21 cellular contexts compared by ENCODE assay signal in genomic region chr1:30775433-30775975, GRCh38. TPM values are rescaled to one million over a fixed set of nuclear protein-coding genes. Genes with fewer than 3 reads are reported as not detected.
"Had no signal": no experiment of that assay in that cellular context is flagged by ENCODE, and none has a peak within 500 bp of the region (broad histone marks: within the 10 kb centered on the region; RNA-seq: fewer than 3 reads in every experiment).

No MANE protein-coding gene starts in this region.

- H3K27me3 Mint-ChIP-seq: memory B cell, type B pancreatic cell had no signal

- DNase-seq: cortex of kidney; dorsolateral prefrontal cortex; effector memory CD4-positive, alpha-beta T cell; heart right ventricle; left lung; midbrain; naive B cell; nephron progenitor cell; spleen; stimulated activated CD4-positive, alpha-beta T cell treated with anti-CD3 and anti-CD28 coated beads, Interleukin-15, amount 100 ng/mL, for 24 hours; stimulated activated CD4-positive, alpha-beta T cell treated with anti-CD3 and anti-CD28 coated beads, Interleukin-1b, Interleukin-23, amount 100 ng/mL, for 48 hours; stimulated activated CD4-positive, alpha-beta T cell treated with anti-CD3 and anti-CD28 coated beads, Interleukin-4, amount 100 ng/mL, for 24 hours; stimulated activated naive CD4-positive, alpha-beta T cell treated with Interleukin-2 at 50 U/mL for 16 hours had no signal

- ATAC-seq: esophagus mucosa, heart right ventricle, left lung, sciatic nerve had no signal

- H3K36me3 Mint-ChIP-seq: memory B cell, naive B cell, type B pancreatic cell had no signal

- H3K4me3 Mint-ChIP-seq: memory B cell, naive B cell, nephron progenitor cell, type B pancreatic cell had no signal

- H3K9me3 Mint-ChIP-seq: memory B cell, naive B cell, nephron progenitor cell, type B pancreatic cell had no signal

- H3K27ac Mint-ChIP-seq: memory B cell, nephron progenitor cell, type B pancreatic cell had no signal

RNA-seq across cellular contexts. Expression of gene LAPTM5, which starts 17.9 kb away (rescaled TPM):
- total RNA-seq: osteocyte had no signal

RNA-seq across cellular contexts. Expression of gene MATN1, which starts 52.1 kb away (rescaled TPM):
- total RNA-seq: esophagus mucosa, fibroblast of lung, glomerular endothelial cell, heart right ventricle, pulmonary artery endothelial cell had no signal
